Comparison of ENCODE assay signal across 4 cellular contexts in the genomic region with DNA sequence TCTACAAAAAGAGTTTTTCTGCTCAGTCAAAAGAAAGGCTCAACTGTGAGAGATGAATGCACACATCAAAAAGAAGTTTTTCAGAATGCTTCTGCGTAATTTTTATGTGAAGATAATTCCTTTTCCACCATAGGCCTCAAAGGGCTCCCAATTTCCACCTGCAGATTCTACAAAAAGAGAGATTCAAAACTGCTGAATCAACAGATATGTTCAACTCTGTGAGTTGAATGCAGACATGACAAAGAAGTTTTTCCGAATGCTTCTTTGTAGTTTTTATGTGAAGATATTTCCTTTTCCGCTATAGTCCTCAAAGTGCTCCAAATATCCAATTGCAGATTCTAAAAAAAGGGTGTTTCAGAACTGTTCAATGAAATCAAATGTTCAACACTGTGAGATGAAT.
TF ChIP-seq lines count a peak whose summit lies in the region.

No MANE protein-coding gene starts in this region.

TF ChIP-seq in A549, 52 proteins besides CTCF, POLR2A, EP300 and RAD21:
- TF ChIP-seq MAFK (IDR thresholded peaks at IDR 0.05; ENCODE audit: partially characterized antibody): peak; percentile 85
TF ChIP-seq in A549: peak in this region for 1; not testable (repeated sequence) for 51.

TF ChIP-seq in IMR-90, 13 proteins besides CTCF, POLR2A, EP300 and RAD21:
- TF ChIP-seq MAFK (IDR thresholded peaks at IDR 0.05; ENCODE audit: low read depth, low read length): peak; percentile 76

TF ChIP-seq in K562, 482 proteins besides CTCF, POLR2A, EP300 and RAD21:
- TF ChIP-seq MAFG (tag; conservative IDR thresholded peaks at IDR 0.05) (peak; percentile 51; the same call in 1 of the 2 replicates), ZNF316 (IDR thresholded peaks at IDR 0.05) (peak; percentile 55; the same call in 1 of the 2 replicates), MAFK (IDR thresholded peaks at IDR 0.05; ENCODE audit: low read length) (peak; percentile 45; the same call in 1 of the 2 replicates)

TF ChIP-seq in HepG2, 621 proteins besides CTCF, POLR2A, EP300 and RAD21:
- TF ChIP-seq MAFK (conservative IDR thresholded peaks at IDR 0.05 in 1 of 2, IDR thresholded peaks at IDR 0.05 in 1 of 2; ENCODE audit: low read length in 2 of 2) (peak; percentile 84 to 91), MAFF (IDR thresholded peaks at IDR 0.05; ENCODE audit: low read depth, low read length) (peak; percentile 83)
TF ChIP-seq in HepG2: peak in this region for 2; not testable (repeated sequence) for 619.
